ENCODE assay signal across 8 cellular contexts in genomic region chr4:153432971-153433752, GRCh38. TPM values are rescaled to one million over a fixed set of nuclear protein-coding genes. Genes with fewer than 3 reads are reported as not detected.
A peak's percentile ranks its signal among the peaks of the same experiment; 100 is the strongest.
DNase-seq lines count a peak whose midpoint lies in the region; ATAC-seq, FAIRE-seq and TF ChIP-seq lines count a peak whose summit lies in the region.

No MANE protein-coding gene starts in this region.

- dilution Hi-C loops in endothelial cell of umbilical vein (cut with MboI; ENCODE audit: extremely low pct_ligation_motif_present, low sequenced_read_pairs), result no loop called here

- 48% methylated on average over 12 of the region's 12 CpGs for WGBS in thymus

- no peak overlapping the region for H3K4me2 ChIP-seq in endothelial cell of umbilical vein (ENCODE audit: insufficient read depth, low read length)

- H3K9me3 ChIP-seq in endothelial cell of umbilical vein (replicated peaks; ENCODE audit: control insufficient read depth, insufficient read depth, low read length) (no peaks in the 10 kb centered on the region), thymus (ENCODE audit: control insufficient read depth) (no peaks in the 10 kb centered on the region)

- H3K27ac ChIP-seq in endothelial cell of umbilical vein (ENCODE audit: insufficient read depth, low read depth, low read length), result no peak overlapping the region
- H3K27ac ChIP-seq in thymus (ENCODE audit: low read depth), result peak overlapping the region; percentile 79

- intact Hi-C loops in endothelial cell of umbilical vein (cut with micrococcal nuclease), result loop anchor here (1.0 to 5.0 kb wide), 5 partner anchors 54 to 290 kb away; partner anchors contain the start of gene MND1
- intact Hi-C loops in natural killer cell (cut with micrococcal nuclease), result loop anchor here (1.0 to 2.0 kb wide), 2 partner anchors 88 to 141 kb away; partner anchors contain the start of gene MND1

- H3K4me3 Mint-ChIP-seq in natural killer cell, result peak overlapping the region; percentile 96

- no peaks in the 10 kb centered on the region for H3K27me3 ChIP-seq in endothelial cell of umbilical vein (ENCODE audit: control insufficient read depth in 2 of 2, insufficient read depth in 2 of 2, low read length in 2 of 2)
- no peaks in the 10 kb centered on the region for H3K27me3 ChIP-seq in thymus (ENCODE audit: control insufficient read depth, insufficient read depth)

- no peaks in the 10 kb centered on the region for H3K9me1 ChIP-seq in endothelial cell of umbilical vein (replicated peaks; ENCODE audit: control insufficient read depth, extremely low read depth, insufficient read depth, low read length)

- POLR2A ChIA-PET in endothelial cell of umbilical vein (lab: Charles Lee), result no interaction called here

- no peak overlapping the region for H2AFZ ChIP-seq in endothelial cell of umbilical vein (ENCODE audit: low read depth, low read length)

- H3K36me3 Mint-ChIP-seq in natural killer cell, result peaks cover 6% of the 10 kb centered on the region

- H4K20me1 ChIP-seq in endothelial cell of umbilical vein (replicated peaks; ENCODE audit: control insufficient read depth, extremely low read depth, insufficient read depth, low read length), result no peaks in the 10 kb centered on the region

- no peaks in the 10 kb centered on the region for H3K79me2 ChIP-seq in endothelial cell of umbilical vein (ENCODE audit: control insufficient read depth, insufficient read depth, low read length)

- H3K4me1 Mint-ChIP-seq in natural killer cell, result peaks cover 13 to 14% of the 10 kb centered on the region in 2 donors

- H3K4me3 ChIP-seq in endothelial cell of umbilical vein (replicated peaks in 1 of 3; ENCODE audit: insufficient read depth in 1 of 3, low read depth in 1 of 3, low read length in 3 of 3) (no peak overlapping the region), thymus (ENCODE audit: low read length) (peak overlapping the region; percentile 37)

- TF ChIP-seq POLR2A in endothelial cell of umbilical vein (IDR thresholded peaks at IDR 0.05; ENCODE audit: low read depth, low read length), result no peak

- ATAC-seq in GM18499 (IDR thresholded peaks at IDR 0.05; ENCODE audit: insufficient read depth, unreplicated experiment) (peak; percentile 85), HG02840 (IDR thresholded peaks at IDR 0.05; ENCODE audit: low FRiP score, unreplicated experiment) (peak; percentile 90), natural killer cell (peak; percentile 92 to 97 (median 94))

- H3K36me3 ChIP-seq in endothelial cell of umbilical vein (ENCODE audit: control insufficient read depth in 2 of 2, extremely low read depth in 1 of 2, insufficient read depth in 2 of 2, low read length in 2 of 2) (no peaks in the 10 kb centered on the region), thymus (ENCODE audit: control insufficient read depth, insufficient read depth) (no peaks in the 10 kb centered on the region)

- no peaks in the 10 kb centered on the region for H3K4me1 ChIP-seq in endothelial cell of umbilical vein (ENCODE audit: control insufficient read depth, extremely low read depth, insufficient read depth, low read length)
- H3K4me1 ChIP-seq in thymus (ENCODE audit: control insufficient read depth, insufficient read depth, low read length), result peaks cover 18% of the 10 kb centered on the region

- no peak overlapping the region for H3K9ac ChIP-seq in endothelial cell of umbilical vein (replicated peaks; ENCODE audit: extremely low read depth, insufficient read depth, low read length)

- DNase-seq in A172 (ENCODE audit: low spot score) (peak; percentile 92), NCI-H1436 treated with DMSO at 0.1 percent for 48 hours (lab: John Stamatoyannopoulos, UW) (peak; percentile 2), endothelial cell of umbilical vein (ENCODE audit: low read depth, low spot score) (peak; percentile 45), natural killer cell (peak; percentile 52)
- peak; percentile 68 to 81 for DNase-seq in activated CD4-positive, alpha-beta T cell treated with anti-CD3 and anti-CD28 coated beads, Interleukin-2, amount 50 U/mL, for 48 hours

- TF ChIP-seq CTCF in endothelial cell of umbilical vein (IDR thresholded peaks at IDR 0.05; ENCODE audit: extremely low read depth in 1 of 2, insufficient read depth in 1 of 2, low read depth in 1 of 2, low read length in 2 of 2), result peak; percentile 45 to 46
- TF ChIP-seq CTCF in natural killer cell (IDR thresholded peaks at IDR 0.05), result peak; percentile 66

- H3K9me3 Mint-ChIP-seq in natural killer cell, result peaks cover 3 to 4% of the 10 kb centered on the region in 2 donors

- peak overlapping the region; percentile 85 to 98 for H3K27ac Mint-ChIP-seq in natural killer cell

- FAIRE-seq in endothelial cell of umbilical vein (lab: Jason Lieb, UNC), result peak; percentile 63

- CTCF ChIA-PET in endothelial cell of umbilical vein (lab: Charles Lee), result interaction anchor here (0.6 to 2.7 kb wide), 20 partner anchors 11 to 290 kb away, joined by 3 to 33 read pairs (median 4); partner anchors contain the start of gene TMEM131L

- no TSS peak for BruUV-seq in endothelial cell of umbilical vein (replicated peaks; lab: Mats Ljungman, UMichigan)

- H3K27me3 Mint-ChIP-seq in natural killer cell (ENCODE audit: low read depth in 2 of 2), result no peaks in the 10 kb centered on the region

TF ChIP-seq in endothelial cell of umbilical vein, 7 proteins besides CTCF, POLR2A, EP300 and RAD21:
- TF ChIP-seq GATA2 (IDR thresholded peaks at IDR 0.05; ENCODE audit: insufficient read depth, insufficient read length, low read depth, low read length) (no peak), EZH2 (IDR thresholded peaks at IDR 0.05; ENCODE audit: borderline replicate concordance, low read depth, low read length, severe bottlenecking) (no peak), MYC (IDR thresholded peaks at IDR 0.05; ENCODE audit: low read depth, low read length) (no peak), POLR2AphosphoS5 (IDR thresholded peaks at IDR 0.05; ENCODE audit: insufficient read depth, low read depth, low read length) (no peak), JUN (IDR thresholded peaks at IDR 0.05; ENCODE audit: borderline replicate concordance, insufficient read depth, insufficient read length, low read depth) (no peak), FOS (IDR thresholded peaks at IDR 0.05; ENCODE audit: borderline replicate concordance, insufficient read depth, low read length) (no peak)
- TF ChIP-seq, protein P1, sequence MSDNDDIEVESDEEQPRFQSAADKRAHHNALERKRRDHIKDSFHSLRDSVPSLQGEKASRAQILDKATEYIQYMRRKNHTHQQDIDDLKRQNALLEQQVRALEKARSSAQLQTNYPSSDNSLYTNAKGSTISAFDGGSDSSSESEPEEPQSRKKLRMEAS (IDR thresholded peaks at IDR 0.05; ENCODE audit: insufficient read depth, insufficient read length), result no peak
TF ChIP-seq in endothelial cell of umbilical vein: peak in this region for 0.

RNA-seq across cellular contexts. Expression of gene TMEM131L, which starts 33.0 kb away (rescaled TPM):
- 8.6 and 9.0 TPM in 2 replicates for total RNA-seq in A172 (2014; rRNA removed; shearing (Covaris generic))
- total RNA-seq in endothelial cell of umbilical vein, result 19.1 and 21.2 TPM in 2 replicates
- 7.2 and 7.7 TPM in 2 replicates for polyA plus RNA-seq in endothelial cell of umbilical vein
- polyA plus RNA-seq in endothelial cell of umbilical vein (2011; cell fraction: cytosol; rRNA removed), result 6.5 and 7.5 TPM in 2 replicates
- polyA plus RNA-seq in endothelial cell of umbilical vein (2011; cell fraction: nucleus; rRNA removed), result 24.8 and 29.1 TPM in 2 replicates
- 9.8 and 13.2 TPM in 2 replicates for polyA plus RNA-seq in endothelial cell of umbilical vein (2012)
- polyA minus RNA-seq in endothelial cell of umbilical vein, result 22.1 and 25.4 TPM in 2 replicates
- polyA minus RNA-seq in endothelial cell of umbilical vein (2011; cell fraction: cytosol; rRNA and poly(A)+ RNA removed), result 3.1 TPM
- 32.0 and 62.3 TPM in 2 replicates for polyA minus RNA-seq in endothelial cell of umbilical vein (2011; cell fraction: nucleus; rRNA and poly(A)+ RNA removed)
- 100 to 1,000 TPM in 1 of 3 donors, 10 to 100 TPM in 2; 67.8 to 105 (median 71.1) TPM for total RNA-seq in natural killer cell
- polyA plus RNA-seq in thymus, result 32.8 TPM

Comparison
In these comparisons a context has a peak if more than half of its experiments do, and no peak if none do; other contexts are left out.
1. DNase-seq: peak in every context shown above with its lines; median percentile 92 in A172; 74 in activated CD4-positive, alpha-beta T cell treated with anti-CD3 and anti-CD28 coated beads, Interleukin-2, amount 50 U/mL, for 48 hours; 52 in natural killer cell; 45 in endothelial cell of umbilical vein; 2 in NCI-H1436 treated with DMSO at 0.1 percent for 48 hours.